In the genomic region with DNA sequence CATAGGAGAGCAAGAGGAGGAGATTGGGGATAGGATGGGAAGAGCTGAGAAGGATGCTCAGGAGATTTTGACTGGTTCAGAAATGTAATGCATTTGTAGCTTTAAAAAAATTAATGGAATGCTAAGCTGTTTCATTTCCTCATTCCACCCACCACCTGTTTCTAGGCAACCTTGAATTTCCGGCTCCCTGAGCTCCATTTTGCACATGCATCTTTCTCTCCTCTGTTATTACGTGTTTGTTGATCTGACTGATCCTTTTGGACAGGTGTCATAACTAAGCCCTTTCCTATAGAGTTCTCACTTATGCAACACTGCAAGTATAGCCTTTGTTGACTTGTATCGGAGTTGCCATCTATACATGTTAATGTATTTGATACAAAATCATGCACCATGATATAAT, we compare ENCODE assay signal across 16 cellular contexts. TPM values are rescaled to one million over a fixed set of nuclear protein-coding genes. Genes with fewer than 3 reads are reported as not detected.
DNase-seq lines count a peak whose midpoint lies in the region; ATAC-seq and TF ChIP-seq lines count a peak whose summit lies in the region.
"Had no signal": no experiment of that assay in that cellular context is flagged by ENCODE, and none has a peak within 500 bp of the region (broad histone marks: within the 10 kb centered on the region; RNA-seq: fewer than 3 reads in every experiment).

No MANE protein-coding gene starts in this region.

- DNase-seq in MCF 10A (ENCODE audit: unreplicated experiment): peak; percentile 11
- no peak for DNase-seq in breast epithelium (ENCODE audit: low spot score in 2 of 2)
- DNase-seq in NCI-H146 (lab: John Stamatoyannopoulos, UW): peak; percentile 62
- DNase-seq in epithelial cell of prostate (ENCODE audit: low read depth, low spot score): peak; percentile 41
- DNase-seq in heart left ventricle: no peak
- no peak for DNase-seq in uterus
- no peak for DNase-seq in NOMO-1 treated with dmso at 0.1 percent for 144 hours (lab: John Stamatoyannopoulos, UW; ENCODE audit: unreplicated experiment)
- DNase-seq in HuH-7.5 (ENCODE audit: low spot score): no peak
- DNase-seq: activated CD4-positive, alpha-beta T cell treated with anti-CD3 and anti-CD28 coated beads for 48 hours; activated naive CD8-positive, alpha-beta T cell treated with anti-CD3 and anti-CD28 coated beads for 36 hours; esophagus squamous epithelium; H9 had no signal

- no peaks in the 10 kb centered on the region for H3K9me3 Mint-ChIP-seq in MCF 10A (ENCODE audit: unreplicated experiment)
- H3K9me3 Mint-ChIP-seq: stimulated activated effector memory CD8-positive, alpha-beta T cell treated with anti-CD3 and anti-CD28 coated beads, Interleukin-12 subunit alpha, Interleukin-12 subunit beta, amount 100 ng/mL, for 72 hours had no signal

- H3K27me3 Mint-ChIP-seq in MCF 10A (ENCODE audit: insufficient read depth, unreplicated experiment): no peaks in the 10 kb centered on the region
- H3K27me3 Mint-ChIP-seq: activated naive CD8-positive, alpha-beta T cell treated with anti-CD3 and anti-CD28 coated beads for 36 hours had no signal

- H3K27me3 ChIP-seq in breast epithelium: no peaks in the 10 kb centered on the region
- no peaks in the 10 kb centered on the region for H3K27me3 ChIP-seq in heart left ventricle
- no peaks in the 10 kb centered on the region for H3K27me3 ChIP-seq in uterus
- H3K27me3 ChIP-seq: esophagus squamous epithelium had no signal

- H3K4me1 Mint-ChIP-seq in MCF 10A (ENCODE audit: insufficient read depth, unreplicated experiment): peaks cover 6% of the 10 kb centered on the region
- H3K4me1 Mint-ChIP-seq: activated naive CD8-positive, alpha-beta T cell treated with anti-CD3 and anti-CD28 coated beads for 36 hours; stimulated activated effector memory CD8-positive, alpha-beta T cell treated with anti-CD3 and anti-CD28 coated beads, Interleukin-12 subunit alpha, Interleukin-12 subunit beta, amount 100 ng/mL, for 72 hours had no signal

- no peak overlapping the region for H3K4me3 Mint-ChIP-seq in MCF 10A (ENCODE audit: unreplicated experiment)
- H3K4me3 Mint-ChIP-seq: activated naive CD8-positive, alpha-beta T cell treated with anti-CD3 and anti-CD28 coated beads for 36 hours; H9; stimulated activated effector memory CD8-positive, alpha-beta T cell treated with anti-CD3 and anti-CD28 coated beads, Interleukin-12 subunit alpha, Interleukin-12 subunit beta, amount 100 ng/mL, for 72 hours had no signal

- TF ChIP-seq CTCF in MCF 10A (IDR thresholded peaks at IDR 0.05; ENCODE audit: unreplicated experiment): no peak
- TF ChIP-seq CTCF in breast epithelium (IDR thresholded peaks at IDR 0.05): no peak
- TF ChIP-seq CTCF in heart left ventricle (IDR thresholded peaks at IDR 0.05): no peak
- TF ChIP-seq CTCF in uterus (IDR thresholded peaks at IDR 0.05): no peak

- H3K36me3 ChIP-seq in breast epithelium (no peaks in the 10 kb centered on the region), heart left ventricle (no peaks in the 10 kb centered on the region), uterus (no peaks in the 10 kb centered on the region)
- H3K36me3 ChIP-seq: esophagus squamous epithelium had no signal

- H3K27ac Mint-ChIP-seq in MCF 10A (ENCODE audit: low read depth, unreplicated experiment): no peak overlapping the region
- H3K27ac Mint-ChIP-seq: activated naive CD8-positive, alpha-beta T cell treated with anti-CD3 and anti-CD28 coated beads for 36 hours; H9; stimulated activated effector memory CD8-positive, alpha-beta T cell treated with anti-CD3 and anti-CD28 coated beads, Interleukin-12 subunit alpha, Interleukin-12 subunit beta, amount 100 ng/mL, for 72 hours had no signal

- H3K9me3 ChIP-seq in breast epithelium (no peaks in the 10 kb centered on the region), heart left ventricle (peaks cover 0 to 6% (median 0%) of the 10 kb centered on the region in 12 donors), uterus (no peaks in the 10 kb centered on the region)
- H3K9me3 ChIP-seq: esophagus squamous epithelium had no signal

- ATAC-seq in heart left ventricle: no peak
- ATAC-seq: Panc1; stimulated activated effector memory CD8-positive, alpha-beta T cell treated with anti-CD3 and anti-CD28 coated beads, Interleukin-12 subunit alpha, Interleukin-12 subunit beta, amount 100 ng/mL, for 72 hours had no signal

- H3K4me3 ChIP-seq in breast epithelium (no peak overlapping the region), heart left ventricle (no peak overlapping the region), uterus (no peak overlapping the region)
- H3K4me3 ChIP-seq: esophagus squamous epithelium, smooth muscle cell had no signal

- no peaks in the 10 kb centered on the region for H3K4me1 ChIP-seq in breast epithelium
- peaks cover 0 to 8% (median 0%) of the 10 kb centered on the region in 12 donors for H3K4me1 ChIP-seq in heart left ventricle
- H3K4me1 ChIP-seq in uterus: peaks cover 0 to 2% of the 10 kb centered on the region in 2 donors

- H3K36me3 Mint-ChIP-seq in MCF 10A (ENCODE audit: insufficient read depth, unreplicated experiment): no peaks in the 10 kb centered on the region
- H3K36me3 Mint-ChIP-seq: activated naive CD8-positive, alpha-beta T cell treated with anti-CD3 and anti-CD28 coated beads for 36 hours; stimulated activated effector memory CD8-positive, alpha-beta T cell treated with anti-CD3 and anti-CD28 coated beads, Interleukin-12 subunit alpha, Interleukin-12 subunit beta, amount 100 ng/mL, for 72 hours had no signal

- TF ChIP-seq POLR2A in breast epithelium (IDR thresholded peaks at IDR 0.05) (no peak), heart left ventricle (IDR thresholded peaks at IDR 0.05) (no peak), uterus (IDR thresholded peaks at IDR 0.05) (no peak)

- intact Hi-C loops in MCF 10A (cut with micrococcal nuclease) (no loop called here), breast epithelium (cut with DNase I; ENCODE audit: low total_unique reads) (no loop called here), heart left ventricle (cut with DNase I) (no loop called here), uterus (cut with DNase I; ENCODE audit: low total_unique reads) (no loop called here)

- POLR2A ChIA-PET in MCF 10A (lab: Yijun Ruan, JAX): no interaction called here

- 81 to 86% (median 83%) methylated on average over 3 of the region's 3 CpGs for WGBS in heart left ventricle, 4 donors

- H3K27ac ChIP-seq in breast epithelium: no peak overlapping the region
- peak overlapping the region; percentile 16 for H3K27ac ChIP-seq in epithelial cell of prostate
- H3K27ac ChIP-seq in heart left ventricle: no peak overlapping the region
- no peak overlapping the region for H3K27ac ChIP-seq in uterus
- H3K27ac ChIP-seq: esophagus squamous epithelium had no signal

- BruUV-seq in MCF 10A (replicated peaks; lab: Mats Ljungman, UMichigan): no TSS peak

- CTCF ChIA-PET in MCF 10A (lab: Yijun Ruan, JAX): interaction anchor here (0.6 to 9.0 kb wide), 8 partner anchors 9 to 367 kb away, joined by 3 to 165 read pairs (median 3); no protein-coding TSS in a partner anchor

RNA-seq across cellular contexts. Expression of gene TMPRSS7, which starts 4.3 kb away (rescaled TPM):
- 0.22 TPM in 1 of 2 replicates, not detected in the other for total RNA-seq in MCF 10A (2022)
- under 1 TPM in 1 of 3 donors, not detected in 2; 0.15 TPM for total RNA-seq in breast epithelium
- total RNA-seq in heart left ventricle: not detected
- polyA plus RNA-seq in heart left ventricle: not detected
- not detected for total RNA-seq in uterus
- total RNA-seq: activated naive CD8-positive, alpha-beta T cell treated with anti-CD3 and anti-CD28 coated beads for 36 hours; esophagus squamous epithelium; H9; mononuclear cell; smooth muscle cell had no signal
- polyA plus RNA-seq: smooth muscle cell had no signal

RNA-seq across cellular contexts. Expression of gene TAGLN3, which starts 40.1 kb away (rescaled TPM):
- total RNA-seq in MCF 10A (2022): not detected in 2 replicates
- total RNA-seq in breast epithelium: not detected
- 1 to 10 TPM in 1 of 9 donors, under 1 TPM in 4, not detected in 4; 0.66 to 1.7 (median 0.86) TPM for total RNA-seq in heart left ventricle
- under 1 TPM; 0.25 to 0.38 TPM for polyA plus RNA-seq in heart left ventricle
- 10 to 100 TPM in 1 of 4 donors, under 1 TPM in 1, not detected in 2; 0.48 to 11.2 TPM for total RNA-seq in uterus
- total RNA-seq: esophagus squamous epithelium, mononuclear cell had no signal

RNA-seq across cellular contexts. Expression of gene C3orf52, which starts 47.3 kb away (rescaled TPM):
- total RNA-seq in MCF 10A (2022): 10.4 and 16.1 TPM in 2 replicates
- total RNA-seq in breast epithelium: 10 to 100 TPM in 1 of 3 donors, 1 to 10 TPM in 1, under 1 TPM in 1; 0.64 to 23.6 (median 8.5) TPM
- total RNA-seq in heart left ventricle: 1 to 10 TPM; 1.4 to 7.8 (median 4.9) TPM
- polyA plus RNA-seq in heart left ventricle: 1 to 10 TPM; 2.0 to 9.6 TPM
- total RNA-seq in uterus: 1 to 10 TPM in 2 of 4 donors, under 1 TPM in 2; 0.51 to 4.4 (median 1.5) TPM

Comparison
In these comparisons a context has a peak if more than half of its experiments do, and no peak if none do; other contexts are left out.
1. DNase-seq: peak in MCF 10A (single experiment), NCI-H146 (single experiment) and epithelial cell of prostate (single experiment); none in breast epithelium (0 of 2), heart left ventricle (0 of 5), uterus (0 of 2), NOMO-1 treated with dmso at 0.1 percent for 144 hours (single experiment) and HuH-7.5 (single experiment).